ENCODE assay signal across 9 cellular contexts in genomic region chr12:18861287-18861858, GRCh38.
A peak's percentile ranks its signal among the peaks of the same experiment; 100 is the strongest.
DNase-seq lines count a peak whose midpoint lies in the region; ATAC-seq, FAIRE-seq and TF ChIP-seq lines count a peak whose summit lies in the region.
"Had no signal": no experiment of that assay in that cellular context is flagged by ENCODE, and none has a peak within 500 bp of the region (broad histone marks: within the 10 kb centered on the region; RNA-seq: fewer than 3 reads in every experiment).

No MANE protein-coding gene starts in this region.

- H3K4me1 ChIP-seq in CD8-positive, alpha-beta T cell (ENCODE audit: insufficient read depth, low read length) = no peaks in the 10 kb centered on the region
- H3K4me1 ChIP-seq in HepG2 (ENCODE audit: insufficient read depth, low read length) = no peaks in the 10 kb centered on the region

- no peaks in the 10 kb centered on the region for H3K36me3 Mint-ChIP-seq in CD8-positive, alpha-beta T cell

- H3K9me3 ChIP-seq in CD8-positive, alpha-beta T cell (ENCODE audit: low read length) = no peaks in the 10 kb centered on the region
- H3K9me3 ChIP-seq in WERI-Rb-1 (ENCODE audit: severe bottlenecking) = no peaks in the 10 kb centered on the region
- H3K9me3 ChIP-seq in HepG2 (ENCODE audit: low read length) = no peaks in the 10 kb centered on the region

- no peaks in the 10 kb centered on the region for H3K27me3 ChIP-seq in CD8-positive, alpha-beta T cell (ENCODE audit: insufficient read depth, low read length)
- H3K27me3 ChIP-seq in WERI-Rb-1 (ENCODE audit: insufficient read depth, low read depth, severe bottlenecking) (no peaks in the 10 kb centered on the region), HepG2 (ENCODE audit: control insufficient read depth in 1 of 2, insufficient read depth in 2 of 2, low read length in 2 of 2) (no peaks in the 10 kb centered on the region)

- no peak for TF ChIP-seq EP300 in HepG2 (IDR thresholded peaks at IDR 0.05; ENCODE audit: low read depth in 2 of 2, low read length in 2 of 2)
- no peak for TF ChIP-seq EP300 in HepG2 (CRISPR knock-in tag; IDR thresholded peaks at IDR 0.05; ENCODE audit: borderline replicate concordance)

- no TSS peak for BruUV-seq in HepG2 (replicated peaks; lab: Mats Ljungman, UMichigan)

- no peaks in the 10 kb centered on the region for H3K4me1 Mint-ChIP-seq in CD8-positive, alpha-beta T cell (ENCODE audit: low read depth)

- TF ChIP-seq CTCF in CD8-positive, alpha-beta T cell (IDR thresholded peaks at IDR 0.05) = peak; percentile 27
- TF ChIP-seq CTCF in WERI-Rb-1 (IDR thresholded peaks at IDR 0.05; ENCODE audit: low read depth, low read length) = 0 out of 2 replicates have a peak, but pooled peaks have one; percentile 5
- TF ChIP-seq CTCF in HepG2 (CRISPR knock-in tag; IDR thresholded peaks at IDR 0.05) = peak; percentile 49

- in situ Hi-C loops in HepG2 (cut with HindIII; ENCODE audit: extremely low pct_ligation_motif_present, low pct_unique_long_range_greater_than_20kb) = loop anchor here (10.0 to 25.0 kb wide), 2 partner anchors 323 to 451 kb away; no protein-coding TSS in a partner anchor

- H3K4me3 ChIP-seq in CD8-positive, alpha-beta T cell (ENCODE audit: low read depth, low read length) = no peak overlapping the region
- H3K4me3 ChIP-seq in WERI-Rb-1 (ENCODE audit: low read depth, low read length) (no peak overlapping the region), HepG2 (replicated peaks in 1 of 3; ENCODE audit: insufficient read depth in 1 of 3, low read depth in 2 of 3, low read length in 3 of 3) (no peak overlapping the region)

- POLR2A ChIA-PET in CD8-positive, alpha-beta T cell (lab: Charles Lee) = no interaction called here
- POLR2A ChIA-PET in HepG2 (lab: Yijun Ruan, JAX) = no interaction called here

- H3K4me2 ChIP-seq in HepG2 (ENCODE audit: low read depth, low read length) = no peak overlapping the region

- H3K4me3 Mint-ChIP-seq in CD8-positive, alpha-beta T cell = no peak overlapping the region
- H3K4me3 Mint-ChIP-seq: stimulated activated naive CD8-positive, alpha-beta T cell treated with anti-CD3 and anti-CD28 coated beads, Interleukin-15, Interleukin-2, amounts not matched to agents 100 ng/mL and 50 ng/mL, for 24 hours had no signal

- CTCF ChIA-PET in CD8-positive, alpha-beta T cell (lab: Charles Lee) = interaction anchor here (0.8 kb wide), 1 partner anchor 323 kb away, joined by 3 read pairs; no protein-coding TSS in a partner anchor
- CTCF ChIA-PET in HepG2 (lab: Yijun Ruan, JAX; ENCODE audit: low intra/inter-chr PET ratio, low total read pairs) = interaction anchor here (0.9 to 3.0 kb wide), 3 partner anchors 308 to 427 kb away, joined by 3 to 22 read pairs (median 5); no protein-coding TSS in a partner anchor

- no peak overlapping the region for H3K9ac ChIP-seq in HepG2 (ENCODE audit: insufficient read depth, low read depth, low read length)

- no peak for TF ChIP-seq POLR2A in HepG2 (IDR thresholded peaks at IDR 0.05; ENCODE audit: insufficient read depth in 1 of 2, low read depth in 2 of 2, low read length in 2 of 2)

- intact Hi-C loops in CD8-positive, alpha-beta T cell (cut with DNase I, micrococcal nuclease) = loop anchor here in 1 of 2 experiments (5.0 kb wide), 1 partner anchor 426 kb away; no protein-coding TSS in a partner anchor
- intact Hi-C loops in HepG2 (cut with micrococcal nuclease; ENCODE audit: unreplicated experiment) = loop anchor here (1.0 to 10.0 kb wide), 4 partner anchors 269 to 428 kb away; no protein-coding TSS in a partner anchor

- no peak overlapping the region for H3K27ac Mint-ChIP-seq in CD8-positive, alpha-beta T cell
- H3K27ac Mint-ChIP-seq: stimulated activated naive CD8-positive, alpha-beta T cell treated with anti-CD3 and anti-CD28 coated beads, Interleukin-15, Interleukin-2, amounts not matched to agents 100 ng/mL and 50 ng/mL, for 24 hours had no signal

- ATAC-seq in CD8-positive, alpha-beta T cell = no peak
- ATAC-seq in HepG2 (no peak), GM21825 (IDR thresholded peaks at IDR 0.05; ENCODE audit: unreplicated experiment) (no peak)

- DNase-seq in CD8-positive, alpha-beta T cell = no peak
- DNase-seq in HT-29 (ENCODE audit: low spot score) (peak; percentile 78), WERI-Rb-1 (no peak), HepG2 (ENCODE audit: low spot score) (peak; percentile 29), cerebellum (ENCODE audit: low spot score) (no peak), NCI-H1048 (lab: John Stamatoyannopoulos, UW) (no peak), ecto neural progenitor cell (ENCODE audit: low spot score) (no peak)

- peaks cover 3% of the 10 kb centered on the region for H3K27me3 Mint-ChIP-seq in CD8-positive, alpha-beta T cell (ENCODE audit: low read depth)
- H3K27me3 Mint-ChIP-seq: stimulated activated naive CD8-positive, alpha-beta T cell treated with anti-CD3 and anti-CD28 coated beads, Interleukin-15, Interleukin-2, amounts not matched to agents 100 ng/mL and 50 ng/mL, for 24 hours had no signal

- H2AFZ ChIP-seq in HepG2 (ENCODE audit: low read length) = no peak overlapping the region

- H4K20me1 ChIP-seq in HepG2 (ENCODE audit: insufficient read depth, low read length) = no peaks in the 10 kb centered on the region

- WGBS in HepG2 (ENCODE audit: low lambda C conversion rate) = 0% methylated on average over 3 of the region's 3 CpGs

- no peak overlapping the region for H3K27ac ChIP-seq in CD8-positive, alpha-beta T cell (ENCODE audit: low read depth, low read length)
- no peak overlapping the region for H3K27ac ChIP-seq in WERI-Rb-1
- H3K27ac ChIP-seq in HepG2 (ENCODE audit: extremely low read length, insufficient read depth, low read length) = no peak overlapping the region

- FAIRE-seq in HepG2 (lab: Jason Lieb, UNC) = no peak

- TF ChIP-seq RAD21 in HepG2 (CRISPR knock-in tag; IDR thresholded peaks at IDR 0.05) = no peak

- no peaks in the 10 kb centered on the region for H3K36me3 ChIP-seq in CD8-positive, alpha-beta T cell (ENCODE audit: insufficient read depth, low read length)
- H3K36me3 ChIP-seq in WERI-Rb-1 (no peaks in the 10 kb centered on the region), HepG2 (replicated peaks in 1 of 2; ENCODE audit: control insufficient read depth in 1 of 2, insufficient read depth in 2 of 2, low read length in 2 of 2) (no peaks in the 10 kb centered on the region)

- H3K79me2 ChIP-seq in HepG2 (ENCODE audit: insufficient read depth, low read length) = no peaks in the 10 kb centered on the region

- H3K9me3 Mint-ChIP-seq in CD8-positive, alpha-beta T cell = no peaks in the 10 kb centered on the region
- H3K9me3 Mint-ChIP-seq: stimulated activated naive CD8-positive, alpha-beta T cell treated with anti-CD3 and anti-CD28 coated beads, Interleukin-15, Interleukin-2, amounts not matched to agents 100 ng/mL and 50 ng/mL, for 24 hours had no signal

TF ChIP-seq in HepG2, 621 proteins besides CTCF, POLR2A, EP300 and RAD21:
- TF ChIP-seq HNRNPUL1 (IDR thresholded peaks at IDR 0.05; ENCODE audit: low read depth, low read length) (no peak), SMC3 (IDR thresholded peaks at IDR 0.05; ENCODE audit: low read length) (peak; percentile 29), STAG1 (CRISPR knock-in tag; IDR thresholded peaks at IDR 0.05) (peak; percentile 69), HDAC2 (CRISPR knock-in tag; IDR thresholded peaks at IDR 0.05) (no peak), ZNF275 (CRISPR knock-in tag; IDR thresholded peaks at IDR 0.05; ENCODE audit: borderline replicate concordance) (no peak)

Comparison
In these comparisons a context has a peak if more than half of its experiments do, and no peak if none do; other contexts are left out.
1. DNase-seq: peak in HT-29 (single experiment) and HepG2 (single experiment); none in CD8-positive, alpha-beta T cell (0 of 7), WERI-Rb-1 (single experiment), cerebellum (single experiment), NCI-H1048 (single experiment) and ecto neural progenitor cell (single experiment).
2. Peak in every context shown above with its lines, with median percentiles within 50 percentile points of each other: CTCF ChIP-seq.